8 cellular contexts compared by ENCODE assay signal in the genomic region with DNA sequence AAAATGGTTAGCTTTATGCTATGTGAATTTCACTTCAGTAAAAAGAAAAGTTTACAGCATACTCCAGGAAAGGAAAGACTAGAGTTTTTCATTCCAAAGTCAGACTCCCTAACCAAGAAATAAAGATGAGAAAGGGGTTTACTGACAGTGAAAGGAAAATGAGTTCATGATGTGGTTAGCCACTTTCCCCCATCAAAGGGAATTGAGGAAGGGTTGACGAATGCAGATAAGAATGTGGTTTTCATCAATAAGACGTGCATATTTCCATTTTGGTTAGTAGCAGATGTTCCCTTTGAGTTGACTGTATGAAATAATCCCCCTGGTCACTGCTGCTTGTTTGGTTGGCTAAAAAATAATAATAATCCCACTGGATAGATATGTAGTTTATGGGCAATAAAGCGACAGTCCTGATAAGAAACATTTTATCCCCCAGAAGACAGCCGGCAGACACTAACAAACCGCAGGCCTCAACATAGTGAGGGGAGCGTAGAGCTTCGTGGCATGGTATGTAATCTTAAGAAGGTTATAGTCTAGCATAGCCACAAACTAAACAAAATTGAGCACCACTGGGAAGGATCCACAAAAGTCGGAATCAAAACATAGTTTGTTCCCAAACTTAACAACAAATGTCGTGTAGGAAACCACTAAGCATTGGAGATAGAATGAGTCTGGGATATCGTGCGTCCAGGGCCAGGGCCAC.
A peak's percentile ranks its signal among the peaks of the same experiment; 100 is the strongest.
DNase-seq lines count a peak whose midpoint lies in the region; ATAC-seq and TF ChIP-seq lines count a peak whose summit lies in the region.
"Had no signal": no experiment of that assay in that cellular context is flagged by ENCODE, and none has a peak within 500 bp of the region (broad histone marks: within the 10 kb centered on the region; RNA-seq: fewer than 3 reads in every experiment).

No MANE protein-coding gene starts in this region.

- H3K4me3 ChIP-seq in aorta (ENCODE audit: low read length in 2 of 2), result no peak overlapping the region
- H3K4me3 ChIP-seq: dorsolateral prefrontal cortex had no signal

- peaks cover 70 to 84% of the 10 kb centered on the region in 2 donors for H3K27me3 Mint-ChIP-seq in stimulated activated naive B cell treated with anti-CD40 and anti-IgM and Interleukin-4, amounts not matched to agents 10 μg/mL and 1 μg/mL and 100 μg/mL, for 72 hours

- H3K4me3 Mint-ChIP-seq in stimulated activated naive B cell treated with anti-CD40 and anti-IgM and Interleukin-4, amounts not matched to agents 10 μg/mL and 1 μg/mL and 100 μg/mL, for 72 hours, result no peak overlapping the region

- H3K4me1 ChIP-seq in aorta (ENCODE audit: control insufficient read depth in 1 of 2, insufficient read depth in 2 of 2, low read length in 2 of 2), result peaks cover 0 to 2% of the 10 kb centered on the region in 2 donors

- no peaks in the 10 kb centered on the region for H3K9me3 Mint-ChIP-seq in stimulated activated naive B cell treated with anti-CD40 and anti-IgM and Interleukin-4, amounts not matched to agents 10 μg/mL and 1 μg/mL and 100 μg/mL, for 72 hours

- peak overlapping the region; percentile 44; the same call in 1 of the 2 replicates for H3K27ac ChIP-seq in RWPE1
- peak overlapping the region in 1 of 2 donors; percentile 59 for H3K27ac ChIP-seq in aorta (ENCODE audit: low read depth in 1 of 2, low read length in 2 of 2)
- H3K27ac ChIP-seq: dorsolateral prefrontal cortex had no signal

- H3K4me1 Mint-ChIP-seq in stimulated activated naive B cell treated with anti-CD40 and anti-IgM and Interleukin-4, amounts not matched to agents 10 μg/mL and 1 μg/mL and 100 μg/mL, for 72 hours, result peaks cover 14 to 18% of the 10 kb centered on the region in 2 donors

- no peaks in the 10 kb centered on the region for H3K27me3 ChIP-seq in aorta (ENCODE audit: control insufficient read depth in 1 of 2, insufficient read depth in 2 of 2, low read length in 1 of 2)

- WGBS in aorta, 2 donors, result 77 to 82% methylated on average over 11 of the region's 11 CpGs

- DNase-seq in HCEC 1CT (peak; percentile 66), RWPE1 (ENCODE audit: low spot score) (no peak), dermis blood vessel endothelial cell (peak; percentile 36), aorta (no peak), omental fat pad (ENCODE audit: low spot score) (no peak)
- DNase-seq in stimulated activated naive B cell treated with anti-CD40 and anti-IgM and Interleukin-4, amounts not matched to agents 10 μg/mL and 1 μg/mL and 100 μg/mL, for 72 hours, result no peak
- DNase-seq: dorsolateral prefrontal cortex had no signal

- intact Hi-C loops in aorta (cut with DNase I), result no loop called here

- no peaks in the 10 kb centered on the region for H3K36me3 ChIP-seq in aorta (ENCODE audit: control insufficient read depth in 1 of 2, insufficient read depth in 2 of 2, low read length in 1 of 2)

- peak; percentile 58 to 65 for ATAC-seq in stimulated activated naive B cell treated with anti-CD40 and anti-IgM and Interleukin-4, amounts not matched to agents 10 μg/mL and 1 μg/mL and 100 μg/mL, for 72 hours (replicated peaks)
- ATAC-seq in aorta (ENCODE audit: low FRiP score) (no peak), HG02759 (IDR thresholded peaks at IDR 0.05; ENCODE audit: unreplicated experiment) (no peak), omental fat pad (ENCODE audit: low FRiP score) (no peak)

- no peak overlapping the region for H3K27ac Mint-ChIP-seq in stimulated activated naive B cell treated with anti-CD40 and anti-IgM and Interleukin-4, amounts not matched to agents 10 μg/mL and 1 μg/mL and 100 μg/mL, for 72 hours

- no peak for TF ChIP-seq CTCF in RWPE1 (conservative IDR thresholded peaks at IDR 0.05; ENCODE audit: low read depth)
- TF ChIP-seq CTCF in omental fat pad (IDR thresholded peaks at IDR 0.05), result no peak

- POLR2A ChIA-PET in RWPE1 (lab: Yijun Ruan, JAX; ENCODE audit: low non-redundant PET), result no interaction called here

- H3K36me3 Mint-ChIP-seq in stimulated activated naive B cell treated with anti-CD40 and anti-IgM and Interleukin-4, amounts not matched to agents 10 μg/mL and 1 μg/mL and 100 μg/mL, for 72 hours, result no peaks in the 10 kb centered on the region

- CTCF ChIA-PET in RWPE1 (lab: Yijun Ruan, JAX), result no interaction called here

- no peaks in the 10 kb centered on the region for H3K9me3 ChIP-seq in aorta (ENCODE audit: control insufficient read depth, low read length)

Comparison
In these comparisons a context has a peak if more than half of its experiments do, and no peak if none do; other contexts are left out.
1. DNase-seq: peak in HCEC 1CT (single experiment) and dermis blood vessel endothelial cell (single experiment); none in RWPE1 (single experiment), stimulated activated naive B cell treated with anti-CD40 and anti-IgM and Interleukin-4, amounts not matched to agents 10 μg/mL and 1 μg/mL and 100 μg/mL, for 72 hours (single experiment), aorta (0 of 2) and omental fat pad (single experiment).
2. ATAC-seq: peak in stimulated activated naive B cell treated with anti-CD40 and anti-IgM and Interleukin-4, amounts not matched to agents 10 μg/mL and 1 μg/mL and 100 μg/mL, for 72 hours (2 of 2); none in aorta (single experiment), HG02759 (single experiment) and omental fat pad (single experiment).